ENCODE assay signal across 8 cellular contexts in genomic region chr19:16829822-16830289, GRCh38. TPM values are rescaled to one million over a fixed set of nuclear protein-coding genes. Genes with fewer than 3 reads are reported as not detected.
DNase-seq lines count a peak whose midpoint lies in the region; ATAC-seq and TF ChIP-seq lines count a peak whose summit lies in the region.

No MANE protein-coding gene starts in this region.

- H3K36me3 Mint-ChIP-seq in activated naive CD4-positive, alpha-beta T cell treated with anti-CD3 and anti-CD28 coated beads for 36 hours (ENCODE audit: low read depth) = peaks cover 16% of the 10 kb centered on the region

- H3K4me1 Mint-ChIP-seq in activated naive CD4-positive, alpha-beta T cell treated with anti-CD3 and anti-CD28 coated beads for 36 hours (ENCODE audit: low read depth) = peaks cover 35% of the 10 kb centered on the region

- peak overlapping the region; percentile 82 for H3K4me3 Mint-ChIP-seq in activated naive CD4-positive, alpha-beta T cell treated with anti-CD3 and anti-CD28 coated beads for 36 hours

- peaks cover 27% of the 10 kb centered on the region for H3K36me3 ChIP-seq in brain microvascular endothelial cell (replicated peaks)
- peaks cover 11 to 23% of the 10 kb centered on the region in 2 donors for H3K36me3 ChIP-seq in lung (ENCODE audit: control insufficient read depth in 2 of 2, insufficient read depth in 2 of 2, low read length in 2 of 2)
- no peaks in the 10 kb centered on the region for H3K36me3 ChIP-seq in uterus

- no peaks in the 10 kb centered on the region for H3K9me3 Mint-ChIP-seq in activated naive CD4-positive, alpha-beta T cell treated with anti-CD3 and anti-CD28 coated beads for 36 hours

- CTCF ChIA-PET in activated naive CD4-positive, alpha-beta T cell treated with anti-CD3 and anti-CD28 coated beads for 36 hours (lab: Charles Lee) = interaction anchor here (1.3 kb wide), 1 partner anchor 58 kb away, joined by 7 read pairs; no protein-coding TSS in a partner anchor

- peak overlapping the region; percentile 81 for H3K27ac Mint-ChIP-seq in activated naive CD4-positive, alpha-beta T cell treated with anti-CD3 and anti-CD28 coated beads for 36 hours

- no peak overlapping the region for H3K27ac ChIP-seq in brain microvascular endothelial cell
- peak overlapping the region; percentile 51 to 71 for H3K27ac ChIP-seq in lung (ENCODE audit: low read depth in 1 of 2, low read length in 1 of 2)
- H3K27ac ChIP-seq in uterus = peak overlapping the region; percentile 92 to 94

- no peaks in the 10 kb centered on the region for H3K9me3 ChIP-seq in lung (ENCODE audit: control insufficient read depth in 2 of 2, insufficient read depth in 1 of 2, low read length in 1 of 2)
- H3K9me3 ChIP-seq in uterus = no peaks in the 10 kb centered on the region

- H3K4me1 ChIP-seq in lung (ENCODE audit: control insufficient read depth in 2 of 2, insufficient read depth in 2 of 2, low read length in 2 of 2) (peaks cover 4 to 5% of the 10 kb centered on the region in 2 donors), uterus (peaks cover 4 to 5% of the 10 kb centered on the region in 2 donors)

- ATAC-seq in lung (ENCODE audit: insufficient read depth, low FRiP score) = no peak

- H3K27me3 ChIP-seq in brain microvascular endothelial cell (replicated peaks) = no peaks in the 10 kb centered on the region
- no peaks in the 10 kb centered on the region for H3K27me3 ChIP-seq in lung (ENCODE audit: control insufficient read depth, insufficient read depth)
- no peaks in the 10 kb centered on the region for H3K27me3 ChIP-seq in uterus

- intact Hi-C loops in activated naive CD4-positive, alpha-beta T cell treated with anti-CD3 and anti-CD28 coated beads for 36 hours (cut with micrococcal nuclease) = loop anchor here (5.0 to 10.0 kb wide), 2 partner anchors 437 to 475 kb away; partner anchors contain the start of genes ABHD8, BABAM1, DDA1 and MRPL34
- intact Hi-C loops in uterus (cut with DNase I; ENCODE audit: low total_unique reads) = loop anchor here (5.0 kb wide), 1 partner anchor 62 kb away; no protein-coding TSS in a partner anchor

- in situ Hi-C loops in brain microvascular endothelial cell (cut with HindIII; ENCODE audit: low pct_ligation_motif_present, low sequenced_read_pairs) = no loop called here

- no peak for DNase-seq in activated naive CD4-positive, alpha-beta T cell treated with anti-CD3 and anti-CD28 coated beads for 36 hours
- no peak for DNase-seq in activated naive CD4-positive, alpha-beta T cell treated with anti-CD3 and anti-CD28 coated beads, Interleukin-2, amount 50 U/mL, for 16 hours
- DNase-seq in brain microvascular endothelial cell (no peak), lung (ENCODE audit: low spot score) (no peak), uterus (no peak), NCI-H524 (lab: John Stamatoyannopoulos, UW) (no peak), NCI-H146 treated with DMSO at 0.1 percent for 48 hours (lab: John Stamatoyannopoulos, UW; ENCODE audit: unreplicated experiment) (no peak)
- no peak for DNase-seq in activated CD4-positive, alpha-beta T cell treated with anti-CD3 and anti-CD28 coated beads, Interleukin-2, amount 50 U/mL, for 1 hour

- no peak for TF ChIP-seq POLR2A in uterus (IDR thresholded peaks at IDR 0.05)

- TF ChIP-seq CTCF in brain microvascular endothelial cell (IDR thresholded peaks at IDR 0.05; ENCODE audit: low read depth, low read length, missing control alignments) (no peak), lung (IDR thresholded peaks at IDR 0.05; ENCODE audit: control extremely low read depth, extremely low read depth) (no peak), uterus (IDR thresholded peaks at IDR 0.05) (no peak)

- 17 to 24% methylated on average over 13 of the region's 13 CpGs for WGBS in lung, 2 donors

- peaks cover 5% of the 10 kb centered on the region for H3K27me3 Mint-ChIP-seq in activated naive CD4-positive, alpha-beta T cell treated with anti-CD3 and anti-CD28 coated beads for 36 hours (ENCODE audit: low read depth)

- H3K4me3 ChIP-seq in brain microvascular endothelial cell (ENCODE audit: low read depth, low read length) (peak overlapping the region; percentile 83), lung (peak overlapping the region; percentile 76), uterus (peak overlapping the region; percentile 92)

RNA-seq across cellular contexts. Expression of gene SIN3B, which starts 0.7 kb away (rescaled TPM):
- 10 to 100 TPM; 18.8 to 20.6 TPM for total RNA-seq in activated naive CD4-positive, alpha-beta T cell treated with anti-CD3 and anti-CD28 coated beads for 36 hours
- total RNA-seq in lung (10 to 100 TPM; 60.8 to 63.9 TPM), uterus (100 to 1,000 TPM in 2 of 4 donors, 10 to 100 TPM in 2; 21.2 to 149 (median 92.3) TPM)
- polyA plus RNA-seq in lung = 10 to 100 TPM; 29.5 to 48.1 TPM

RNA-seq across cellular contexts. Expression of gene F2RL3, which starts 58.9 kb away (rescaled TPM):
- total RNA-seq in activated naive CD4-positive, alpha-beta T cell treated with anti-CD3 and anti-CD28 coated beads for 36 hours = not detected
- total RNA-seq in lung (10 to 100 TPM in 1 of 2 donors, 1 to 10 TPM in 1; 5.8 to 76.8 TPM), uterus (10 to 100 TPM in 1 of 4 donors, 1 to 10 TPM in 2, under 1 TPM in 1; 0.07 to 20.0 (median 6.3) TPM)
- 10 to 100 TPM; 45.2 to 60.8 TPM for polyA plus RNA-seq in lung
